Comparison of ENCODE assay signal across 20 cellular contexts in genomic region chr14:75492832-75493579, GRCh38. TPM values are rescaled to one million over a fixed set of nuclear protein-coding genes. Genes with fewer than 3 reads are reported as not detected.
A peak's percentile ranks its signal among the peaks of the same experiment; 100 is the strongest.
DNase-seq lines count a peak whose midpoint lies in the region; ATAC-seq lines count a peak whose summit lies in the region.
"Had no signal": no experiment of that assay in that cellular context is flagged by ENCODE, and none has a peak within 500 bp of the region (broad histone marks: within the 10 kb centered on the region; RNA-seq: fewer than 3 reads in every experiment).

No MANE protein-coding gene starts in this region.

- no peaks in the 10 kb centered on the region for H3K27me3 ChIP-seq in GM23248 (replicated peaks; ENCODE audit: insufficient read depth)
- H3K27me3 ChIP-seq: ascending aorta, heart left ventricle, thyroid gland had no signal

- H3K9me3 ChIP-seq in GM23248 (ENCODE audit: low read depth), result no peaks in the 10 kb centered on the region
- H3K9me3 ChIP-seq: ascending aorta, HAP-1, heart left ventricle, left ventricle myocardium inferior, thyroid gland had no signal

- no peak overlapping the region for H3K4me3 ChIP-seq in GM23248
- H3K4me3 ChIP-seq: ascending aorta, HAP-1, heart left ventricle, left ventricle myocardium inferior, thyroid gland had no signal

- H3K36me3 ChIP-seq in GM23248 (ENCODE audit: low read depth), result no peaks in the 10 kb centered on the region
- H3K36me3 ChIP-seq: ascending aorta, HAP-1, heart left ventricle, left ventricle myocardium inferior, thyroid gland had no signal

- in situ Hi-C loops in GM23248 (cut with MboI), result no loop called here

- H3K79me2 ChIP-seq in GM23248 (ENCODE audit: insufficient read depth), result no peaks in the 10 kb centered on the region

- peaks cover 3% of the 10 kb centered on the region for H3K9me3 Mint-ChIP-seq in activated CD4-positive, alpha-beta memory T cell treated with anti-CD3 and anti-CD28 coated beads for 36 hours
- peaks cover 6% of the 10 kb centered on the region for H3K9me3 Mint-ChIP-seq in activated CD4-positive, alpha-beta memory T cell treated with anti-CD3 and anti-CD28 coated beads, Interleukin-2, amount 10 ng/mL, durations not matched to agents 7 days and 5 days
- H3K9me3 Mint-ChIP-seq in activated CD8-positive, alpha-beta T cell treated with anti-CD3 and anti-CD28 coated beads, Interleukin-2, amount 10 ng/mL, durations not matched to agents 7 days and 5 days (ENCODE audit: insufficient read depth), result no peaks in the 10 kb centered on the region

- no peak overlapping the region for H2AFZ ChIP-seq in GM23248

- H3K27ac ChIP-seq in GM23248, result no peak overlapping the region
- H3K27ac ChIP-seq: ascending aorta, heart left ventricle, left ventricle myocardium inferior, thyroid gland had no signal

- intact Hi-C loops in activated CD4-positive, alpha-beta memory T cell treated with anti-CD3 and anti-CD28 coated beads for 36 hours (cut with micrococcal nuclease), result loop anchor here (1.0 kb wide), 2 partner anchors 17 to 69 kb away; no protein-coding TSS in a partner anchor

- no peak overlapping the region for H3K4me2 ChIP-seq in GM23248 (ENCODE audit: unreplicated experiment)

- no peaks in the 10 kb centered on the region for H4K20me1 ChIP-seq in GM23248 (ENCODE audit: insufficient read depth)

- H3K4me1 ChIP-seq in GM23248 (ENCODE audit: insufficient read depth), result no peaks in the 10 kb centered on the region
- H3K4me1 ChIP-seq: ascending aorta, HAP-1, left ventricle myocardium inferior, thyroid gland had no signal

- peak; percentile 24 for DNase-seq in activated CD4-positive, alpha-beta memory T cell treated with anti-CD3 and anti-CD28 coated beads for 36 hours
- DNase-seq in activated CD4-positive, alpha-beta memory T cell treated with anti-CD3 and anti-CD28 coated beads, Interleukin-2, amount 10 ng/mL, durations not matched to agents 7 days and 5 days, result no peak
- DNase-seq in GM23248, result peak; percentile 29
- peak; percentile 19 for DNase-seq in activated CD8-positive, alpha-beta T cell treated with anti-CD3 and anti-CD28 coated beads, Interleukin-2, amount 10 ng/mL, durations not matched to agents 7 days and 5 days
- DNase-seq in mesenteric fat pad (ENCODE audit: low spot score), result peak; percentile 69
- DNase-seq in NCI-H345 (lab: John Stamatoyannopoulos, UW), result no peak
- DNase-seq: activated effector memory CD4-positive, alpha-beta T cell treated with anti-CD3 and anti-CD28 coated beads, Interleukin-2, amount 50 U/mL, for 16 hours; cerebellar nuclear complex; effector memory CD4-positive, alpha-beta T cell; GF-D8; heart left ventricle; left ventricle myocardium inferior; MM.1S; NCI-H1694 treated with DMSO at 0.1 percent for 48 hours; nucleus accumbens; thyroid gland had no signal

- no peak for ATAC-seq in activated CD8-positive, alpha-beta T cell treated with anti-CD3 and anti-CD28 coated beads, Interleukin-2, amount 10 ng/mL, durations not matched to agents 7 days and 5 days
- ATAC-seq in HG03432 (IDR thresholded peaks at IDR 0.05; ENCODE audit: unreplicated experiment) (no peak), HG02588 (IDR thresholded peaks at IDR 0.05; ENCODE audit: unreplicated experiment) (no peak)
- ATAC-seq: heart left ventricle had no signal

- no peaks in the 10 kb centered on the region for H3K36me3 Mint-ChIP-seq in activated CD4-positive, alpha-beta memory T cell treated with anti-CD3 and anti-CD28 coated beads for 36 hours
- H3K36me3 Mint-ChIP-seq in activated CD4-positive, alpha-beta memory T cell treated with anti-CD3 and anti-CD28 coated beads, Interleukin-2, amount 10 ng/mL, durations not matched to agents 7 days and 5 days (ENCODE audit: low read depth), result no peaks in the 10 kb centered on the region
- no peaks in the 10 kb centered on the region for H3K36me3 Mint-ChIP-seq in activated CD8-positive, alpha-beta T cell treated with anti-CD3 and anti-CD28 coated beads, Interleukin-2, amount 10 ng/mL, durations not matched to agents 7 days and 5 days (ENCODE audit: low read depth)

- no peaks in the 10 kb centered on the region for H3F3A ChIP-seq in GM23248 (ENCODE audit: insufficient read depth)

- 71% methylated on average over 9 of the region's 9 CpGs for WGBS in GM23248 (ENCODE audit: low coverage in 1 of 2, low lambda C conversion rate in 2 of 2, missing lambda C conversion rate in 2 of 2), 2 experiments

- no peak overlapping the region for H3K4me3 Mint-ChIP-seq in activated CD4-positive, alpha-beta memory T cell treated with anti-CD3 and anti-CD28 coated beads for 36 hours
- no peak overlapping the region for H3K4me3 Mint-ChIP-seq in activated CD4-positive, alpha-beta memory T cell treated with anti-CD3 and anti-CD28 coated beads, Interleukin-2, amount 10 ng/mL, durations not matched to agents 7 days and 5 days
- no peak overlapping the region for H3K4me3 Mint-ChIP-seq in activated CD8-positive, alpha-beta T cell treated with anti-CD3 and anti-CD28 coated beads, Interleukin-2, amount 10 ng/mL, durations not matched to agents 7 days and 5 days

- no peaks in the 10 kb centered on the region for H3K27me3 Mint-ChIP-seq in activated CD4-positive, alpha-beta memory T cell treated with anti-CD3 and anti-CD28 coated beads for 36 hours
- H3K27me3 Mint-ChIP-seq in activated CD4-positive, alpha-beta memory T cell treated with anti-CD3 and anti-CD28 coated beads, Interleukin-2, amount 10 ng/mL, durations not matched to agents 7 days and 5 days, result no peaks in the 10 kb centered on the region
- H3K27me3 Mint-ChIP-seq in activated CD8-positive, alpha-beta T cell treated with anti-CD3 and anti-CD28 coated beads, Interleukin-2, amount 10 ng/mL, durations not matched to agents 7 days and 5 days (ENCODE audit: low read depth), result no peaks in the 10 kb centered on the region

- POLR2A ChIA-PET in activated CD4-positive, alpha-beta memory T cell treated with anti-CD3 and anti-CD28 coated beads for 36 hours (lab: Charles Lee), result interaction anchor here (0.9 kb wide), 1 partner anchor 69 kb away, joined by 3 read pairs; no protein-coding TSS in a partner anchor
- POLR2A ChIA-PET in activated CD4-positive, alpha-beta memory T cell treated with anti-CD3 and anti-CD28 coated beads, Interleukin-2, amount 10 ng/mL, durations not matched to agents 7 days and 5 days (lab: Charles Lee), result interaction anchor here (1.6 kb wide), 1 partner anchor 21 kb away, joined by 4 read pairs; no protein-coding TSS in a partner anchor
- POLR2A ChIA-PET in activated CD8-positive, alpha-beta T cell treated with anti-CD3 and anti-CD28 coated beads, Interleukin-2, amount 10 ng/mL, durations not matched to agents 7 days and 5 days (lab: Charles Lee), result no interaction called here

- H3K9me2 ChIP-seq in GM23248 (ENCODE audit: insufficient read depth), result no peaks in the 10 kb centered on the region

- CTCF ChIA-PET in activated CD4-positive, alpha-beta memory T cell treated with anti-CD3 and anti-CD28 coated beads for 36 hours (lab: Charles Lee), result interaction anchor here (0.8 to 2.0 kb wide), 5 partner anchors 30 to 84 kb away, joined by 3 to 7 read pairs (median 6); partner anchors contain the start of gene BATF
- CTCF ChIA-PET in activated CD4-positive, alpha-beta memory T cell treated with anti-CD3 and anti-CD28 coated beads, Interleukin-2, amount 10 ng/mL, durations not matched to agents 7 days and 5 days (lab: Charles Lee), result interaction anchor here (0.6 kb wide), 1 partner anchor 19 kb away, joined by 3 read pairs; no protein-coding TSS in a partner anchor
- CTCF ChIA-PET in activated CD8-positive, alpha-beta T cell treated with anti-CD3 and anti-CD28 coated beads, Interleukin-2, amount 10 ng/mL, durations not matched to agents 7 days and 5 days (lab: Charles Lee), result interaction anchor here (2.2 to 8.0 kb wide), 2 partner anchors 68 to 187 kb away, joined by 9 to 138 read pairs; no protein-coding TSS in a partner anchor

- no peak overlapping the region for H3K9ac ChIP-seq in GM23248

- H3K27ac Mint-ChIP-seq in activated CD4-positive, alpha-beta memory T cell treated with anti-CD3 and anti-CD28 coated beads for 36 hours, result peak overlapping the region; percentile 73
- no peak overlapping the region for H3K27ac Mint-ChIP-seq in activated CD4-positive, alpha-beta memory T cell treated with anti-CD3 and anti-CD28 coated beads, Interleukin-2, amount 10 ng/mL, durations not matched to agents 7 days and 5 days
- no peak overlapping the region for H3K27ac Mint-ChIP-seq in activated CD8-positive, alpha-beta T cell treated with anti-CD3 and anti-CD28 coated beads, Interleukin-2, amount 10 ng/mL, durations not matched to agents 7 days and 5 days

- peaks cover 58% of the 10 kb centered on the region for H3K4me1 Mint-ChIP-seq in activated CD4-positive, alpha-beta memory T cell treated with anti-CD3 and anti-CD28 coated beads for 36 hours (ENCODE audit: low read depth)
- peaks cover 67% of the 10 kb centered on the region for H3K4me1 Mint-ChIP-seq in activated CD4-positive, alpha-beta memory T cell treated with anti-CD3 and anti-CD28 coated beads, Interleukin-2, amount 10 ng/mL, durations not matched to agents 7 days and 5 days
- peaks cover 54% of the 10 kb centered on the region for H3K4me1 Mint-ChIP-seq in activated CD8-positive, alpha-beta T cell treated with anti-CD3 and anti-CD28 coated beads, Interleukin-2, amount 10 ng/mL, durations not matched to agents 7 days and 5 days (ENCODE audit: low read depth)

RNA-seq across cellular contexts. Expression of gene BATF, which starts 29.3 kb away (rescaled TPM):
- 100 to 1,000 TPM; 171 to 182 TPM for total RNA-seq in activated CD4-positive, alpha-beta memory T cell treated with anti-CD3 and anti-CD28 coated beads for 36 hours
- 10 to 100 TPM; 63.0 to 66.1 TPM for total RNA-seq in activated CD4-positive, alpha-beta memory T cell treated with anti-CD3 and anti-CD28 coated beads, Interleukin-2, amount 10 ng/mL, durations not matched to agents 7 days and 5 days
- total RNA-seq in GM23248 (2014; rRNA removed; shearing (Covaris generic)), result not detected in 2 replicates
- polyA plus RNA-seq in GM23248 (2016; fragmentation: Nextera tagmentation; extraction: Ambion mirVana), result 0.56 TPM in 1 of 2 replicates, not detected in the other
- 10 to 100 TPM; 41.3 to 41.6 TPM for total RNA-seq in activated CD8-positive, alpha-beta T cell treated with anti-CD3 and anti-CD28 coated beads, Interleukin-2, amount 10 ng/mL, durations not matched to agents 7 days and 5 days
- total RNA-seq in mesenteric fat pad, result 8.1 TPM
- total RNA-seq: ascending aorta had no signal

Comparison
In these comparisons a context has a peak if more than half of its experiments do, and no peak if none do; other contexts are left out.
1. DNase-seq: peak in activated CD4-positive, alpha-beta memory T cell treated with anti-CD3 and anti-CD28 coated beads for 36 hours (single experiment), GM23248 (single experiment), activated CD8-positive, alpha-beta T cell treated with anti-CD3 and anti-CD28 coated beads, Interleukin-2, amount 10 ng/mL, durations not matched to agents 7 days and 5 days (single experiment) and mesenteric fat pad (single experiment); none in activated CD4-positive, alpha-beta memory T cell treated with anti-CD3 and anti-CD28 coated beads, Interleukin-2, amount 10 ng/mL, durations not matched to agents 7 days and 5 days (single experiment) and NCI-H345 (single experiment).